7 cellular contexts compared by ENCODE assay signal in the genomic region with DNA sequence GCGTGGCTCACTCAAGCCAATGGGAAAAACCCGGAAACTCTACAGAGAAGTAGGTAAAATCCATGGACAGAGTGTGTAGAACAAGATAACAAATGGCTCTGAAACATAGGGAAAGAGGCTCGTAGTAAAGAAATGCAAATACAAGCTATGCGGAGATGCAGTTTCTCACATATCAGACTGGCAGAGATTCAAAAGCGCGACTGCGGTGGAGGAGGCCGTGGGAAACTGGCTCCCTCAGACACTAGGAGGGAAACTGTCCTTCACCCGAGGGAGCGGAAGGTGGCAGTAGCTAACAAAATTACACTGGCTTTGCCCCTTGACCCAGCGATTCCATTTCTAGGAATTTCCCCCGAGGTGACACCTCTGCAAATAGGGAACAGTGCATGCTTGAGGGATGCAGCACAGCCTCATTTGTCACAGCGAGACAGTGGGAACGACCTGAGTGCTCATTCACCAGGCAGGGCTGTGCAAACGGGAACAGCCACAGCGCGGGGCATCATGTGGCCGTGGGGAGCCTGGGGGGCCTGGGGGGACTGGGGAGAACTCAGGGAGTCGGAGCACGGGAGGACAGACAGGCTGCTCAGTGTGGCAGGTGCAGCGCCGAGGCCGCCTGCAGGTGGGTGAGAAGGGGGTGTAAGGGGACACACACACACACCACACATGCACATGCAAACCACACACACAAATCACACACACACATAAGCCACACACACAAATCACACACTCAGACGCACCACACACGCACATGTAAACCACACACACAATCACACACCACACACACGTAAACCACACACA. TPM values are rescaled to one million over a fixed set of nuclear protein-coding genes. Genes with fewer than 3 reads are reported as not detected.
A peak's percentile ranks its signal among the peaks of the same experiment; 100 is the strongest.
DNase-seq lines count a peak whose midpoint lies in the region; TF ChIP-seq lines count a peak whose summit lies in the region.
"Not testable (repeated sequence)": the region's sequence is repeated elsewhere in the genome, so short reads cannot be mapped to it uniquely, and the experiment has no call there.

No MANE protein-coding gene starts in this region.

- H3K36me3 ChIP-seq in endodermal cell (ENCODE audit: control insufficient read depth, insufficient read depth, low read length); neural progenitor cell: not testable (repeated sequence)

- H3K4me3 Mint-ChIP-seq in endodermal cell, neural progenitor cell: not testable (repeated sequence)

- not testable (repeated sequence) for H3K27me3 Mint-ChIP-seq in endodermal cell (ENCODE audit: insufficient read depth); neural progenitor cell (ENCODE audit: insufficient read depth, low read depth)

- H3K27me3 ChIP-seq in endodermal cell (ENCODE audit: control insufficient read depth, insufficient read depth, low read length, poor library complexity, severe bottlenecking); neural progenitor cell: not testable (repeated sequence)

- H3K4me1 ChIP-seq in endodermal cell (ENCODE audit: control insufficient read depth, insufficient read depth, low read length); neural progenitor cell: not testable (repeated sequence)

- in situ Hi-C loops in KBM-7 (cut with MboI; ENCODE audit: low pct_unique_long_range_greater_than_20kb, low sequenced_read_pairs), result not testable (repeated sequence)

- H3K9ac ChIP-seq in endodermal cell (ENCODE audit: extremely low read depth, low read length, poor library complexity, severe bottlenecking); neural progenitor cell: not testable (repeated sequence)

- H3K4me1 Mint-ChIP-seq in endodermal cell, neural progenitor cell: not testable (repeated sequence)

- not testable (repeated sequence) for H3K4me2 ChIP-seq in neural progenitor cell

- H3K4me3 ChIP-seq in WI38 (ENCODE audit: low read depth, low read length); endodermal cell (ENCODE audit: low read length); neural progenitor cell: not testable (repeated sequence)

- 83 to 88% methylated on average over 4 to 14 of the region's 26 CpGs for WGBS in endodermal cell (ENCODE audit: insufficient coverage in 1 of 2, insufficient read length in 1 of 2), 2 experiments

- H3K27ac Mint-ChIP-seq in endodermal cell, neural progenitor cell: not testable (repeated sequence)

- H4K20me1 ChIP-seq in neural progenitor cell (ENCODE audit: low read depth), result not testable (repeated sequence)

- not testable (repeated sequence) for H3K36me3 Mint-ChIP-seq in endodermal cell (ENCODE audit: low read depth); neural progenitor cell

- DNase-seq in COLO668 (lab: John Stamatoyannopoulos, UW; ENCODE audit: unreplicated experiment), result peak; percentile 9
- DNase-seq in KBM-7, result peak; percentile 38
- peak; percentile 2 for DNase-seq in NCI-H69 (lab: John Stamatoyannopoulos, UW)
- not testable (repeated sequence) for DNase-seq in endodermal cell; neural progenitor cell (ENCODE audit: low spot score)
- DNase-seq in iris pigment epithelial cell (ENCODE audit: low read depth), result peak; percentile 29

- H2AFZ ChIP-seq in neural progenitor cell (replicated peaks), result not testable (repeated sequence)

- not testable (repeated sequence) for H3K27ac ChIP-seq in endodermal cell (ENCODE audit: low read depth, low read length); neural progenitor cell

- not testable (repeated sequence) for H3F3A ChIP-seq in neural progenitor cell (ENCODE audit: low read depth)

- TF ChIP-seq CTCF in WI38 (IDR thresholded peaks at IDR 0.05; ENCODE audit: low read depth, low read length) (0 out of 2 replicates have a peak, but pooled peaks have one; percentile 6), endodermal cell (conservative IDR thresholded peaks at IDR 0.05) (peak; percentile 13), neural progenitor cell (IDR thresholded peaks at IDR 0.05) (peak; percentile 19)

- H3K9me3 Mint-ChIP-seq in endodermal cell, neural progenitor cell: not testable (repeated sequence)

- not testable (repeated sequence) for H3K79me2 ChIP-seq in neural progenitor cell (ENCODE audit: low read depth)

- not testable (repeated sequence) for H3K9me3 ChIP-seq in endodermal cell (ENCODE audit: control insufficient read depth, low read length); neural progenitor cell (ENCODE audit: low read depth)

RNA-seq across cellular contexts. Expression of gene LRPAP1, which starts 34.3 kb away (rescaled TPM):
- total RNA-seq in endodermal cell (100 to 1,000 TPM; 111 to 129 TPM), neural progenitor cell (ENCODE audit: low replicate concordance) (48.3 and 76.1 TPM in 2 replicates)
- 89.0 TPM for polyA plus RNA-seq in endodermal cell (2013, experiment 1 of 2)
- 75.9 TPM for polyA plus RNA-seq in endodermal cell (2013, experiment 2 of 2)
